In genomic region chr3:50238549-50239026, GRCh38 we compare ENCODE assay signal across 8 cellular contexts. TPM values are rescaled to one million over a fixed set of nuclear protein-coding genes. Genes with fewer than 3 reads are reported as not detected.
A peak's percentile ranks its signal among the peaks of the same experiment; 100 is the strongest.
DNase-seq lines count a peak whose midpoint lies in the region; ATAC-seq and TF ChIP-seq lines count a peak whose summit lies in the region.

No MANE protein-coding gene starts in this region.

- H3K4me1 Mint-ChIP-seq in activated T-cell treated with anti-CD3 and anti-CD28 coated beads, Interleukin-2, amount 50 U/mL, for 4 hours (ENCODE audit: low read depth), result peaks cover 58% of the 10 kb centered on the region
- peaks cover 49% of the 10 kb centered on the region for H3K4me1 Mint-ChIP-seq in osteocyte (ENCODE audit: unreplicated experiment)

- ATAC-seq in activated T-cell treated with anti-CD3 and anti-CD28 coated beads, Interleukin-2, amount 50 U/mL, for 4 hours, result no peak
- ATAC-seq in HG02970 (IDR thresholded peaks at IDR 0.05; ENCODE audit: low FRiP score, unreplicated experiment), result no peak

- no peaks in the 10 kb centered on the region for H3K36me3 Mint-ChIP-seq in activated T-cell treated with anti-CD3 and anti-CD28 coated beads, Interleukin-2, amount 50 U/mL, for 4 hours (ENCODE audit: insufficient read depth)
- H3K36me3 Mint-ChIP-seq in osteocyte (ENCODE audit: unreplicated experiment), result no peaks in the 10 kb centered on the region

- H3K27me3 Mint-ChIP-seq in activated T-cell treated with anti-CD3 and anti-CD28 coated beads, Interleukin-2, amount 50 U/mL, for 4 hours (ENCODE audit: low read depth), result no peaks in the 10 kb centered on the region
- H3K27me3 Mint-ChIP-seq in osteocyte (ENCODE audit: unreplicated experiment), result no peaks in the 10 kb centered on the region

- H3K27ac Mint-ChIP-seq in osteocyte (ENCODE audit: unreplicated experiment), result peak overlapping the region; percentile 92

- TF ChIP-seq CTCF in osteocyte (IDR thresholded peaks at IDR 0.05) (no peak), GM13976 (IDR thresholded peaks at IDR 0.05; ENCODE audit: borderline replicate concordance, control extremely low read depth, extremely low read depth, insufficient read depth, missing control alignments) (no peak)

- no peaks in the 10 kb centered on the region for H3K9me3 Mint-ChIP-seq in activated T-cell treated with anti-CD3 and anti-CD28 coated beads, Interleukin-2, amount 50 U/mL, for 4 hours
- H3K9me3 Mint-ChIP-seq in osteocyte (ENCODE audit: unreplicated experiment), result no peaks in the 10 kb centered on the region

- in situ Hi-C loops in GM13976 (cut with MboI; ENCODE audit: low sequenced_read_pairs, unreplicated experiment), result no loop called here

- peak; percentile 32 for DNase-seq in activated T-cell treated with anti-CD3 and anti-CD28 coated beads, Interleukin-2, amount 50 U/mL, for 1 hour
- DNase-seq in activated T-cell treated with anti-CD3 and anti-CD28 coated beads for 4 hours (no peak), glomerular visceral epithelial cell (ENCODE audit: extremely low spot score) (peak; percentile 53), osteocyte (ENCODE audit: extremely low spot score, unreplicated experiment) (no peak), GM13976 (ENCODE audit: low spot score) (no peak), amniotic stem cell (lab: John Stamatoyannopoulos, UW) (no peak)
- no peak for DNase-seq in activated T-cell treated with anti-CD3 and anti-CD28 coated beads, Interleukin-2, amount 50 U/mL, for 4 hours

- H3K4me3 Mint-ChIP-seq in activated T-cell treated with anti-CD3 and anti-CD28 coated beads, Interleukin-2, amount 50 U/mL, for 4 hours, result peak overlapping the region; percentile 95
- H3K4me3 Mint-ChIP-seq in osteocyte (ENCODE audit: unreplicated experiment), result peak overlapping the region; percentile 99

RNA-seq across cellular contexts. Expression of gene GNAI2, which starts 2.6 kb away (rescaled TPM):
- 100 to 1,000 TPM; 160 to 175 (median 172) TPM for total RNA-seq in activated T-cell treated with anti-CD3 and anti-CD28 coated beads, Interleukin-2, amount 50 U/mL, for 4 hours
- 340 and 357 TPM in 2 replicates for total RNA-seq in osteocyte

RNA-seq across cellular contexts. Expression of gene SEMA3B, which starts 30.4 kb away (rescaled TPM):
- total RNA-seq in activated T-cell treated with anti-CD3 and anti-CD28 coated beads, Interleukin-2, amount 50 U/mL, for 4 hours, result under 1 TPM; 0.35 to 0.55 (median 0.52) TPM
- total RNA-seq in osteocyte, result 5.5 and 8.1 TPM in 2 replicates

RNA-seq across cellular contexts. Expression of gene SLC38A3, which starts 33.5 kb away (rescaled TPM):
- total RNA-seq in activated T-cell treated with anti-CD3 and anti-CD28 coated beads, Interleukin-2, amount 50 U/mL, for 4 hours, result under 1 TPM in 2 of 3 donors, not detected in 1; 0.08 to 0.52 TPM
- total RNA-seq in osteocyte, result 3.9 and 4.5 TPM in 2 replicates

RNA-seq across cellular contexts. Expression of gene LSMEM2, which starts 40.3 kb away (rescaled TPM):
- total RNA-seq in activated T-cell treated with anti-CD3 and anti-CD28 coated beads, Interleukin-2, amount 50 U/mL, for 4 hours, result under 1 TPM in 1 of 3 donors, not detected in 2; 0.13 TPM
- total RNA-seq in osteocyte, result not detected in 2 replicates

RNA-seq across cellular contexts. Expression of gene GNAT1, which starts 47.2 kb away (rescaled TPM):
- total RNA-seq in activated T-cell treated with anti-CD3 and anti-CD28 coated beads, Interleukin-2, amount 50 U/mL, for 4 hours, result not detected
- not detected in 2 replicates for total RNA-seq in osteocyte

Comparison
In these comparisons a context has a peak if more than half of its experiments do, and no peak if none do; other contexts are left out.
1. DNase-seq: peak in activated T-cell treated with anti-CD3 and anti-CD28 coated beads, Interleukin-2, amount 50 U/mL, for 1 hour (single experiment) and glomerular visceral epithelial cell (single experiment); none in activated T-cell treated with anti-CD3 and anti-CD28 coated beads for 4 hours (single experiment), activated T-cell treated with anti-CD3 and anti-CD28 coated beads, Interleukin-2, amount 50 U/mL, for 4 hours (single experiment), osteocyte (single experiment), GM13976 (single experiment) and amniotic stem cell (single experiment).